Comparison of ENCODE assay signal across 17 cellular contexts in genomic region chr6:37897321-37897720, GRCh38.
DNase-seq lines count a peak whose midpoint lies in the region; FAIRE-seq and TF ChIP-seq lines count a peak whose summit lies in the region.
"Had no signal": no experiment of that assay in that cellular context is flagged by ENCODE, and none has a peak within 500 bp of the region (broad histone marks: within the 10 kb centered on the region; RNA-seq: fewer than 3 reads in every experiment).

No MANE protein-coding gene starts in this region.

- H3K4me2 ChIP-seq in neuronal stem cell (ENCODE audit: insufficient read depth, low read length, poor library complexity, severe bottlenecking) (no peak overlapping the region), Karpas-422 (ENCODE audit: low read depth, low read length, poor library complexity, severe bottlenecking) (no peak overlapping the region)

- H3K27me3 ChIP-seq in neuronal stem cell (ENCODE audit: control insufficient read depth in 3 of 3, insufficient read depth in 3 of 3, low read depth in 1 of 3, low read length in 3 of 3) (no peaks in the 10 kb centered on the region), Karpas-422 (ENCODE audit: low read length) (no peaks in the 10 kb centered on the region)
- H3K27me3 ChIP-seq: cardiac muscle cell had no signal

- DNase-seq in Daoy (ENCODE audit: low read depth) (peak; percentile 18), HT-29 (ENCODE audit: low spot score) (peak; percentile 50), amniotic epithelial cell (ENCODE audit: low read depth) (peak; percentile 55), iris pigment epithelial cell (ENCODE audit: low read depth) (peak; percentile 86), neuronal stem cell (ENCODE audit: low spot score) (no peak), Karpas-422 (no peak), DMS79 (lab: John Stamatoyannopoulos, UW) (no peak), kidney (no peak)
- DNase-seq: activated gamma-delta T cell, AML-193, DMS 273 treated with DMSO at 0.1 percent for 48 hours, endodermal cell, GOT3, islet precursor cell, KG1, NCI-H510A treated with DMSO at 0.1 percent for 48 hours had no signal

- H3K18ac ChIP-seq in neuronal stem cell (ENCODE audit: low read length) = no peak overlapping the region

- H3K79me2 ChIP-seq in Karpas-422 (ENCODE audit: low read length) = no peaks in the 10 kb centered on the region

- H3K9me2 ChIP-seq in Karpas-422 (replicated peaks; ENCODE audit: insufficient read depth, low read length) = no peaks in the 10 kb centered on the region

- no peak overlapping the region for H2BK120ac ChIP-seq in neuronal stem cell (ENCODE audit: low read depth, low read length)

- H2AFZ ChIP-seq in neuronal stem cell (ENCODE audit: low read length) (no peak overlapping the region), Karpas-422 (ENCODE audit: low read length) (no peak overlapping the region)

- H3K4ac ChIP-seq in neuronal stem cell (ENCODE audit: low read length) = no peak overlapping the region

- H4K91ac ChIP-seq in neuronal stem cell (ENCODE audit: low read depth, low read length, poor library complexity) = no peak overlapping the region

- H4K8ac ChIP-seq in neuronal stem cell (ENCODE audit: low read depth, low read length) = no peak overlapping the region

- H3K36me3 ChIP-seq in neuronal stem cell (replicated peaks in 1 of 2; ENCODE audit: control insufficient read depth in 2 of 2, insufficient read depth in 2 of 2, low read length in 2 of 2) (peaks cover 0 to 2% of the 10 kb centered on the region in 2 donors), Karpas-422 (ENCODE audit: insufficient read depth, low read length) (no peaks in the 10 kb centered on the region), kidney (ENCODE audit: control insufficient read depth in 1 of 2, insufficient read depth in 2 of 2, low read length in 2 of 2) (no peaks in the 10 kb centered on the region)
- H3K36me3 ChIP-seq: cardiac muscle cell had no signal

- H3K14ac ChIP-seq in neuronal stem cell (ENCODE audit: low read length) = no peak overlapping the region

- no peak overlapping the region for H3K23ac ChIP-seq in neuronal stem cell (ENCODE audit: low read depth, low read length, poor library complexity)

- H2BK12ac ChIP-seq in neuronal stem cell (ENCODE audit: low read length) = no peak overlapping the region

- no CpG with 5 or more reads among the region's 5 CpGs for WGBS in neuronal stem cell (ENCODE audit: extremely low coverage in 2 of 2, insufficient read length in 2 of 2, insufficient replicate concordance in 1 of 2), 2 donors

- TF ChIP-seq CTCF in kidney (IDR thresholded peaks at IDR 0.05; ENCODE audit: borderline replicate concordance, extremely low read depth, insufficient read depth) = no peak

- H3K4me1 ChIP-seq in neuronal stem cell (ENCODE audit: control insufficient read depth in 2 of 2, insufficient read depth in 1 of 2, low read depth in 1 of 2, low read length in 2 of 2) (no peaks in the 10 kb centered on the region), Karpas-422 (ENCODE audit: low read length) (peaks cover 14% of the 10 kb centered on the region), kidney (ENCODE audit: control insufficient read depth in 1 of 2, insufficient read depth in 1 of 2, low read depth in 1 of 2, low read length in 2 of 2) (no peaks in the 10 kb centered on the region)

- no peak for FAIRE-seq in kidney (lab: Jason Lieb, UNC)

- H3K27ac ChIP-seq in neuronal stem cell (replicated peaks; ENCODE audit: low read length) (no peak overlapping the region), Karpas-422 (ENCODE audit: low read length) (no peak overlapping the region), kidney (ENCODE audit: low read depth in 2 of 2, low read length in 2 of 2) (no peak overlapping the region)
- H3K27ac ChIP-seq: cardiac muscle cell had no signal

- peaks cover 56% of the 10 kb centered on the region for H4K20me1 ChIP-seq in Karpas-422 (ENCODE audit: insufficient read depth, low read depth, low read length)

- no peak overlapping the region for H3K9ac ChIP-seq in neuronal stem cell (ENCODE audit: low read depth, low read length, poor library complexity)
- no peak overlapping the region for H3K9ac ChIP-seq in Karpas-422 (ENCODE audit: low read length)
- no peak overlapping the region for H3K9ac ChIP-seq in kidney (ENCODE audit: low read length in 2 of 2)

- no peak overlapping the region for H2BK5ac ChIP-seq in neuronal stem cell (ENCODE audit: low read length)

- H3K4me3 ChIP-seq in neuronal stem cell (ENCODE audit: low read length in 2 of 2) = no peak overlapping the region
- H3K4me3 ChIP-seq in Karpas-422 (ENCODE audit: low read length) = no peak overlapping the region
- H3K4me3 ChIP-seq in kidney (ENCODE audit: low read length in 2 of 2) = no peak overlapping the region
- H3K4me3 ChIP-seq: cardiac muscle cell had no signal

- intact Hi-C loops in kidney (cut with DNase I) = no loop called here

- no peak overlapping the region for H2AK5ac ChIP-seq in neuronal stem cell (ENCODE audit: low read depth, low read length)

- H3K79me1 ChIP-seq in neuronal stem cell (ENCODE audit: low read depth, low read length) = no peaks in the 10 kb centered on the region

- H2BK15ac ChIP-seq in neuronal stem cell (ENCODE audit: low read length) = no peak overlapping the region

- peaks cover 0 to 4% of the 10 kb centered on the region in 2 donors for H3K9me3 ChIP-seq in neuronal stem cell (replicated peaks in 1 of 2; ENCODE audit: control insufficient read depth in 2 of 2, insufficient read depth in 1 of 2, low read depth in 1 of 2, low read length in 2 of 2)
- no peaks in the 10 kb centered on the region for H3K9me3 ChIP-seq in Karpas-422 (ENCODE audit: low read length)
- no peaks in the 10 kb centered on the region for H3K9me3 ChIP-seq in kidney (ENCODE audit: control insufficient read depth in 1 of 2, low read length in 2 of 2)

Comparison
In these comparisons a context has a peak if more than half of its experiments do, and no peak if none do; other contexts are left out.
1. DNase-seq: peak in Daoy (single experiment), HT-29 (single experiment), amniotic epithelial cell (single experiment) and iris pigment epithelial cell (single experiment); none in neuronal stem cell (single experiment), Karpas-422 (single experiment), DMS79 (single experiment) and kidney (single experiment).